ENCODE assay signal across 2 cellular contexts in the genomic region with DNA sequence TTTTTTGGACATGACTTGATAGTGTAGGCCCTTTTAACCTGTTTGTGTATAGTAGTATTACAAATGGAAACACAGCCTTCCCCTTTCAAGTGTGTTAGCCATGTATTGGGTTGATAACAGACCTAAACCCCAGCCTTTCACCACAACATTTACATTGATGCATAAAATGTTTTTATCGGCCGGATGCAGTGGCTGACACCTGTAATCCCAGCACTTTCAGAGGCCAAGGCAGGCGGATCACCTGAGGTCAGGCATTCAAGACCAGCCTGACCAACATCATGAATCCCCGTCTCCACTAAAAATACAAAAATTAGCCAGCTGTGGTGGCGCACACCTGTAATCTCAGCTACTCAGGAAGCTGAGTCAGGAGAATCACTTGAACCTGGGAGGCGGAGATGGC. TPM values are rescaled to one million over a fixed set of nuclear protein-coding genes. Genes with fewer than 3 reads are reported as not detected.
"Had no signal": no experiment of that assay in that cellular context is flagged by ENCODE, and none has a peak within 500 bp of the region (broad histone marks: within the 10 kb centered on the region; RNA-seq: fewer than 3 reads in every experiment).

No MANE protein-coding gene starts in this region.

RNA-seq across cellular contexts. Expression of a gene that starts 45.3 kb away (rescaled TPM):
- total RNA-seq: HepG2 had no signal
- polyA plus RNA-seq: HepG2, IgD-negative memory B cell had no signal
